Comparison of ENCODE assay signal across 8 cellular contexts in genomic region chr20:62066339-62066982, GRCh38. TPM values are rescaled to one million over a fixed set of nuclear protein-coding genes. Genes with fewer than 3 reads are reported as not detected.
DNase-seq lines count a peak whose midpoint lies in the region; ATAC-seq and TF ChIP-seq lines count a peak whose summit lies in the region.

No MANE protein-coding gene starts in this region.

- H3K36me3 ChIP-seq in thyroid gland = no peaks in the 10 kb centered on the region

- peaks cover 19 to 25% of the 10 kb centered on the region in 2 donors for H3K4me1 ChIP-seq in thyroid gland

- no peaks in the 10 kb centered on the region for H3K9me3 ChIP-seq in thyroid gland

- peak overlapping the region; percentile 84 for H3K4me3 Mint-ChIP-seq in activated T-helper 1 cell treated with anti-CD3 and anti-CD28 coated beads, Interleukin-12 subunit alpha, Interleukin-12 subunit beta, Interleukin-2, Interleukin-4 antibody, amounts not matched to agents 30 ng/mL and 10 ng/mL and 1 ng/mL, durations not matched to agents 14 hours and 24 hours and 36 hours
- peak overlapping the region; percentile 94 for H3K4me3 Mint-ChIP-seq in neural crest cell

- H3K36me3 Mint-ChIP-seq in activated T-helper 1 cell treated with anti-CD3 and anti-CD28 coated beads, Interleukin-12 subunit alpha, Interleukin-12 subunit beta, Interleukin-2, Interleukin-4 antibody, amounts not matched to agents 30 ng/mL and 10 ng/mL and 1 ng/mL, durations not matched to agents 14 hours and 24 hours and 36 hours (ENCODE audit: low read depth) = peaks cover 5% of the 10 kb centered on the region
- H3K36me3 Mint-ChIP-seq in neural crest cell (ENCODE audit: low read depth) = peaks cover 2% of the 10 kb centered on the region

- peak; percentile 20 for ATAC-seq in GM18858 (IDR thresholded peaks at IDR 0.05; ENCODE audit: unreplicated experiment)
- peak; percentile 30 for ATAC-seq in HG03175 (IDR thresholded peaks at IDR 0.05; ENCODE audit: unreplicated experiment)

- intact Hi-C loops in activated T-helper 1 cell treated with anti-CD3 and anti-CD28 coated beads, Interleukin-12 subunit alpha, Interleukin-12 subunit beta, Interleukin-2, Interleukin-4 antibody, amounts not matched to agents 30 ng/mL and 10 ng/mL and 1 ng/mL, durations not matched to agents 14 hours and 24 hours and 36 hours (cut with micrococcal nuclease) = loop anchor here (1.0 to 10.0 kb wide), 7 partner anchors 55 to 858 kb away; partner anchors contain the start of genes ADRM1, DIDO1, MRGBP and MTG2
- intact Hi-C loops in thyroid gland (cut with DNase I) = loop anchor here (5.0 kb wide), 2 partner anchors 56 to 76 kb away; partner anchors contain the start of genes LSM14B, PSMA7 and SS18L1

- in situ Hi-C loops in ACHN (cut with HindIII; ENCODE audit: low pct_ligation_motif_present, low pct_unique_long_range_greater_than_20kb, low sequenced_read_pairs) = no loop called here

- peak in 1 of 2 donors; percentile 15 for TF ChIP-seq POLR2A in thyroid gland (IDR thresholded peaks at IDR 0.05)

- H3K27ac ChIP-seq in thyroid gland = peak overlapping the region; percentile 81 to 92 (median 87)

- DNase-seq in ACHN (peak; percentile 13), NCI-H69 (lab: John Stamatoyannopoulos, UW) (peak; percentile 62), fibroblast of villous mesenchyme (ENCODE audit: low read depth) (peak; percentile 36), neural crest cell (ENCODE audit: low read depth, low spot score) (peak; percentile 52), thyroid gland (peak; percentile 73 to 75)
- peak; percentile 47 for DNase-seq in activated T-helper 1 cell treated with anti-CD3 and anti-CD28 coated beads, Interleukin-12 subunit alpha, Interleukin-12 subunit beta, Interleukin-2, Interleukin-4 antibody, amounts not matched to agents 30 ng/mL and 10 ng/mL and 1 ng/mL, durations not matched to agents 14 hours and 24 hours and 36 hours (ENCODE audit: low spot score)

- WGBS in thyroid gland, 2 donors = 1 to 3% methylated on average over 14 to 17 of the region's 47 CpGs

- TF ChIP-seq CTCF in fibroblast of villous mesenchyme (IDR thresholded peaks at IDR 0.05; ENCODE audit: insufficient read depth, low read depth, low read length) (no peak), neural crest cell (conservative IDR thresholded peaks at IDR 0.05) (no peak), thyroid gland (IDR thresholded peaks at IDR 0.05) (peak in 1 of 6 experiments; percentile 7)

- H3K27me3 Mint-ChIP-seq in activated T-helper 1 cell treated with anti-CD3 and anti-CD28 coated beads, Interleukin-12 subunit alpha, Interleukin-12 subunit beta, Interleukin-2, Interleukin-4 antibody, amounts not matched to agents 30 ng/mL and 10 ng/mL and 1 ng/mL, durations not matched to agents 14 hours and 24 hours and 36 hours (ENCODE audit: insufficient read depth) = peaks cover 6% of the 10 kb centered on the region
- H3K27me3 Mint-ChIP-seq in neural crest cell (ENCODE audit: low read depth) = peaks cover 7% of the 10 kb centered on the region

- H3K27me3 ChIP-seq in thyroid gland = no peaks in the 10 kb centered on the region

- H3K9me3 Mint-ChIP-seq in activated T-helper 1 cell treated with anti-CD3 and anti-CD28 coated beads, Interleukin-12 subunit alpha, Interleukin-12 subunit beta, Interleukin-2, Interleukin-4 antibody, amounts not matched to agents 30 ng/mL and 10 ng/mL and 1 ng/mL, durations not matched to agents 14 hours and 24 hours and 36 hours = no peaks in the 10 kb centered on the region
- H3K9me3 Mint-ChIP-seq in neural crest cell = no peaks in the 10 kb centered on the region

- peak overlapping the region; percentile 84 for H3K27ac Mint-ChIP-seq in activated T-helper 1 cell treated with anti-CD3 and anti-CD28 coated beads, Interleukin-12 subunit alpha, Interleukin-12 subunit beta, Interleukin-2, Interleukin-4 antibody, amounts not matched to agents 30 ng/mL and 10 ng/mL and 1 ng/mL, durations not matched to agents 14 hours and 24 hours and 36 hours
- H3K27ac Mint-ChIP-seq in neural crest cell (ENCODE audit: unreplicated experiment) = peak overlapping the region; percentile 87

- peaks cover 36% of the 10 kb centered on the region for H3K4me1 Mint-ChIP-seq in activated T-helper 1 cell treated with anti-CD3 and anti-CD28 coated beads, Interleukin-12 subunit alpha, Interleukin-12 subunit beta, Interleukin-2, Interleukin-4 antibody, amounts not matched to agents 30 ng/mL and 10 ng/mL and 1 ng/mL, durations not matched to agents 14 hours and 24 hours and 36 hours (ENCODE audit: low read depth)
- H3K4me1 Mint-ChIP-seq in neural crest cell = peaks cover 40% of the 10 kb centered on the region

- peak overlapping the region; percentile 64 for H3K4me3 ChIP-seq in fibroblast of villous mesenchyme (ENCODE audit: low read depth, low read length)
- H3K4me3 ChIP-seq in thyroid gland (replicated peaks in 1 of 3) = peak overlapping the region; percentile 25 to 49 (median 49)

RNA-seq across cellular contexts. Expression of gene TAF4, which starts 0.8 kb away (rescaled TPM):
- 26.3 and 28.3 TPM in 2 replicates for total RNA-seq in activated T-helper 1 cell treated with anti-CD3 and anti-CD28 coated beads, Interleukin-12 subunit alpha, Interleukin-12 subunit beta, Interleukin-2, Interleukin-4 antibody, amounts not matched to agents 30 ng/mL and 10 ng/mL and 1 ng/mL, durations not matched to agents 14 hours and 24 hours and 36 hours
- total RNA-seq in fibroblast of villous mesenchyme = 3.0 and 3.5 TPM in 2 replicates
- total RNA-seq in neural crest cell = 33.6 and 35.1 TPM in 2 replicates
- total RNA-seq in thyroid gland = 10 to 100 TPM; 13.9 to 22.0 (median 18.6) TPM

RNA-seq across cellular contexts. Expression of gene LSM14B, which starts 55.8 kb away (rescaled TPM):
- total RNA-seq in activated T-helper 1 cell treated with anti-CD3 and anti-CD28 coated beads, Interleukin-12 subunit alpha, Interleukin-12 subunit beta, Interleukin-2, Interleukin-4 antibody, amounts not matched to agents 30 ng/mL and 10 ng/mL and 1 ng/mL, durations not matched to agents 14 hours and 24 hours and 36 hours = 39.6 and 43.2 TPM in 2 replicates
- total RNA-seq in fibroblast of villous mesenchyme (28.7 and 30.7 TPM in 2 replicates), neural crest cell (97.1 TPM in 2 replicates), thyroid gland (10 to 100 TPM; 25.3 to 27.9 (median 25.6) TPM)

Comparison
In these comparisons a context has a peak if more than half of its experiments do, and no peak if none do; other contexts are left out.
1. Peak in every context shown above with its lines: DNase-seq, ATAC-seq, H3K4me3 ChIP-seq and H3K27ac ChIP-seq.
2. DNase-seq: peak in every context shown above with its lines; median percentile 74 in thyroid gland; 62 in NCI-H69; 52 in neural crest cell; 47 in activated T-helper 1 cell treated with anti-CD3 and anti-CD28 coated beads, Interleukin-12 subunit alpha, Interleukin-12 subunit beta, Interleukin-2, Interleukin-4 antibody, amounts not matched to agents 30 ng/mL and 10 ng/mL and 1 ng/mL, durations not matched to agents 14 hours and 24 hours and 36 hours; 36 in fibroblast of villous mesenchyme; 13 in ACHN.